36 cellular contexts compared by ENCODE assay signal in the genomic region with DNA sequence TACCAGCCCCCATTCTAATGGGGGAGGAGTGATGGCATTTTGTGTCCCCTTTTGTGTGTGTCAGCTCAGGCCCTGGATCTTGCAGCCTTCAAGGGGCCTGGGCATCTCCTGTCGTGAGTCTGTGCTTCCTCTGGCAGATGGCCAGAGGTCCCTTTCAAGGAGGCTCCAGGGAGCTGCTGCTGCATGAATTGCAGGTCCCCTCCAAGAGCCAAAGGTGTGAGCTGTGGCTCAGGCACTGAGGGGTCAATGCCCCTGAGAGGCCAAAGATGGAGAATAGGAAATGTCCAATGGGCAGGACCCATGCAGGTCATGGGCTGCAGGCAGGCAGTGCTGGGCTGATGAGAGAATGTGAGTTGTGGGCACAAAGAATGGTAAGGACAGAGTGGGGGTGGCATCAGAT. TPM values are rescaled to one million over a fixed set of nuclear protein-coding genes. Genes with fewer than 3 reads are reported as not detected.
"Had no signal": no experiment of that assay in that cellular context is flagged by ENCODE, and none has a peak within 500 bp of the region (broad histone marks: within the 10 kb centered on the region; RNA-seq: fewer than 3 reads in every experiment).

No MANE protein-coding gene starts in this region.

- H3K4me3 ChIP-seq: adrenal gland, ascending aorta, cardiac muscle cell, gastrocnemius medialis, hepatocyte, mucosa of descending colon, skin epidermis, thoracic aorta, vagina had no signal

- H3K4me3 Mint-ChIP-seq: activated naive CD4-positive, alpha-beta T cell treated with anti-CD3 and anti-CD28 coated beads for 36 hours; activated naive CD8-positive, alpha-beta T cell treated with anti-CD3 and anti-CD28 coated beads for 36 hours; brain; effector memory CD8-positive, alpha-beta T cell; natural killer cell treated with Interleukin-12 subunit alpha and Interleukin-12 subunit beta and Interleukin-15 and Interleukin-18, amount 100 ng/mL, for 72 hours; stimulated activated effector memory CD8-positive, alpha-beta T cell treated with anti-CD3 and anti-CD28 coated beads, Interleukin-12 subunit alpha, Interleukin-12 subunit beta, amount 100 ng/mL, for 72 hours; stimulated activated naive CD8-positive, alpha-beta T cell treated with anti-CD3 and anti-CD28 coated beads, Interleukin-15, Interleukin-2, amounts not matched to agents 100 ng/mL and 50 ng/mL, for 24 hours; T-helper 1 cell treated with Interleukin-12 subunit alpha and Interleukin-12 subunit beta and Interleukin-4 antibody, amounts not matched to agents 30 μg/mL and 1 μg/mL, for 36 hours had no signal

- H3K4me1 ChIP-seq: adrenal gland, ascending aorta, gastrocnemius medialis, vagina had no signal

- H3K9me3 Mint-ChIP-seq: activated naive CD4-positive, alpha-beta T cell treated with anti-CD3 and anti-CD28 coated beads for 36 hours; activated naive CD8-positive, alpha-beta T cell treated with anti-CD3 and anti-CD28 coated beads for 36 hours; brain; effector memory CD8-positive, alpha-beta T cell; natural killer cell treated with Interleukin-12 subunit alpha and Interleukin-12 subunit beta and Interleukin-15 and Interleukin-18, amount 100 ng/mL, for 72 hours; stimulated activated effector memory CD8-positive, alpha-beta T cell treated with anti-CD3 and anti-CD28 coated beads, Interleukin-12 subunit alpha, Interleukin-12 subunit beta, amount 100 ng/mL, for 72 hours; stimulated activated naive CD8-positive, alpha-beta T cell treated with anti-CD3 and anti-CD28 coated beads, Interleukin-15, Interleukin-2, amounts not matched to agents 100 ng/mL and 50 ng/mL, for 24 hours; T-helper 1 cell treated with Interleukin-12 subunit alpha and Interleukin-12 subunit beta and Interleukin-4 antibody, amounts not matched to agents 30 μg/mL and 1 μg/mL, for 36 hours had no signal

- H3K4me2 ChIP-seq: hepatocyte had no signal

- H3K36me3 ChIP-seq: adrenal gland, ascending aorta, cardiac muscle cell, gastrocnemius medialis, thoracic aorta, vagina, WERI-Rb-1 had no signal

- H3K79me2 ChIP-seq: hepatocyte had no signal

- H3K27me3 Mint-ChIP-seq: activated naive CD8-positive, alpha-beta T cell treated with anti-CD3 and anti-CD28 coated beads for 36 hours; effector memory CD8-positive, alpha-beta T cell had no signal

- H3K36me3 Mint-ChIP-seq: activated naive CD8-positive, alpha-beta T cell treated with anti-CD3 and anti-CD28 coated beads for 36 hours; brain; natural killer cell treated with Interleukin-12 subunit alpha and Interleukin-12 subunit beta and Interleukin-15 and Interleukin-18, amount 100 ng/mL, for 72 hours; stimulated activated effector memory CD8-positive, alpha-beta T cell treated with anti-CD3 and anti-CD28 coated beads, Interleukin-12 subunit alpha, Interleukin-12 subunit beta, amount 100 ng/mL, for 72 hours had no signal

- H3K27ac ChIP-seq: adrenal gland, ascending aorta, cardiac muscle cell, gastrocnemius medialis, hepatocyte, skin epidermis, thoracic aorta, vagina, WERI-Rb-1 had no signal

- H3K9me3 ChIP-seq: adrenal gland, ascending aorta, gastrocnemius medialis, mucosa of descending colon, thoracic aorta, vagina had no signal

- DNase-seq: activated CD4-positive, alpha-beta T cell treated with anti-CD3 and anti-CD28 coated beads for 48 hours; activated CD4-positive, alpha-beta T cell treated with anti-CD3 and anti-CD28 coated beads, Interleukin-2, amount 50 U/mL, for 48 hours; activated CD8-positive, alpha-beta memory T cell treated with anti-CD3 and anti-CD28 coated beads for 24 hours; activated effector memory CD4-positive, alpha-beta T cell treated with Interleukin-2 at 50 U/mL for 16 hours; activated naive CD4-positive, alpha-beta T cell treated with anti-CD3 and anti-CD28 coated beads for 36 hours; activated naive CD8-positive, alpha-beta T cell treated with anti-CD3 and anti-CD28 coated beads for 36 hours; adrenal gland; cortex of kidney; effector memory CD8-positive, alpha-beta T cell; erythroblast; islet precursor cell; mucosa of descending colon; stimulated activated CD4-positive, alpha-beta T cell treated with anti-CD3 and anti-CD28 coated beads, Interleukin-4, amount 100 ng/mL, for 24 hours; T-helper 9 cell; trophoblast cell; WERI-Rb-1 had no signal

- ATAC-seq: activated CD4-positive, CD25-positive, alpha-beta regulatory T cell treated with anti-CD3 and anti-CD28 coated beads, Interleukin-2, amount 50 U/mL, for 24 hours; effector memory CD8-positive, alpha-beta T cell; gastrocnemius medialis; mucosa of descending colon; natural killer cell treated with Interleukin-12 subunit alpha and Interleukin-12 subunit beta and Interleukin-15 and Interleukin-18, amount 100 ng/mL, for 72 hours; sciatic nerve; stimulated activated effector memory CD8-positive, alpha-beta T cell treated with anti-CD3 and anti-CD28 coated beads, Interleukin-12 subunit alpha, Interleukin-12 subunit beta, amount 100 ng/mL, for 72 hours had no signal

- H3K4me1 Mint-ChIP-seq: activated naive CD8-positive, alpha-beta T cell treated with anti-CD3 and anti-CD28 coated beads for 36 hours; stimulated activated effector memory CD8-positive, alpha-beta T cell treated with anti-CD3 and anti-CD28 coated beads, Interleukin-12 subunit alpha, Interleukin-12 subunit beta, amount 100 ng/mL, for 72 hours had no signal

- H3K27ac Mint-ChIP-seq: activated naive CD4-positive, alpha-beta T cell treated with anti-CD3 and anti-CD28 coated beads for 36 hours; activated naive CD8-positive, alpha-beta T cell treated with anti-CD3 and anti-CD28 coated beads for 36 hours; brain; effector memory CD8-positive, alpha-beta T cell; natural killer cell treated with Interleukin-12 subunit alpha and Interleukin-12 subunit beta and Interleukin-15 and Interleukin-18, amount 100 ng/mL, for 72 hours; stimulated activated effector memory CD8-positive, alpha-beta T cell treated with anti-CD3 and anti-CD28 coated beads, Interleukin-12 subunit alpha, Interleukin-12 subunit beta, amount 100 ng/mL, for 72 hours; stimulated activated naive CD8-positive, alpha-beta T cell treated with anti-CD3 and anti-CD28 coated beads, Interleukin-15, Interleukin-2, amounts not matched to agents 100 ng/mL and 50 ng/mL, for 24 hours; T-helper 1 cell treated with Interleukin-12 subunit alpha and Interleukin-12 subunit beta and Interleukin-4 antibody, amounts not matched to agents 30 μg/mL and 1 μg/mL, for 36 hours had no signal

- H3K27me3 ChIP-seq: adrenal gland, ascending aorta, cardiac muscle cell, gastrocnemius medialis, hepatocyte, vagina had no signal

- H2AFZ ChIP-seq: hepatocyte had no signal

RNA-seq across cellular contexts. Expression of a gene that starts 10.4 kb away (rescaled TPM):
- total RNA-seq: activated naive CD4-positive, alpha-beta T cell treated with anti-CD3 and anti-CD28 coated beads for 36 hours; activated naive CD8-positive, alpha-beta T cell treated with anti-CD3 and anti-CD28 coated beads for 36 hours; adrenal gland; ascending aorta; cardiac muscle cell; cerebellum; gastrocnemius medialis; lung microvascular endothelial cell; mesenteric fat pad; myocyte; natural killer cell treated with Interleukin-12 subunit alpha and Interleukin-12 subunit beta and Interleukin-15 and Interleukin-18, amount 100 ng/mL, for 72 hours; omental fat pad; sciatic nerve; subcutaneous adipose tissue; thoracic aorta had no signal
- polyA plus RNA-seq: cardiac muscle cell had no signal

RNA-seq across cellular contexts. Expression of a gene that starts 16.9 kb away (rescaled TPM):
- total RNA-seq: activated naive CD4-positive, alpha-beta T cell treated with anti-CD3 and anti-CD28 coated beads for 36 hours; activated naive CD8-positive, alpha-beta T cell treated with anti-CD3 and anti-CD28 coated beads for 36 hours; ascending aorta; cerebellum; lung microvascular endothelial cell; myocyte; natural killer cell treated with Interleukin-12 subunit alpha and Interleukin-12 subunit beta and Interleukin-15 and Interleukin-18, amount 100 ng/mL, for 72 hours; sciatic nerve; thoracic aorta; vagina had no signal

RNA-seq across cellular contexts. Expression of a gene that starts 20.6 kb away (rescaled TPM):
- total RNA-seq: activated naive CD4-positive, alpha-beta T cell treated with anti-CD3 and anti-CD28 coated beads for 36 hours; activated naive CD8-positive, alpha-beta T cell treated with anti-CD3 and anti-CD28 coated beads for 36 hours; cardiac muscle cell; cerebellum; lung microvascular endothelial cell; mesenteric fat pad; myocyte; natural killer cell treated with Interleukin-12 subunit alpha and Interleukin-12 subunit beta and Interleukin-15 and Interleukin-18, amount 100 ng/mL, for 72 hours; subcutaneous adipose tissue; thoracic aorta had no signal
- polyA plus RNA-seq: cardiac muscle cell had no signal
